ENCODE assay signal across 1 cellular context in the genomic region with DNA sequence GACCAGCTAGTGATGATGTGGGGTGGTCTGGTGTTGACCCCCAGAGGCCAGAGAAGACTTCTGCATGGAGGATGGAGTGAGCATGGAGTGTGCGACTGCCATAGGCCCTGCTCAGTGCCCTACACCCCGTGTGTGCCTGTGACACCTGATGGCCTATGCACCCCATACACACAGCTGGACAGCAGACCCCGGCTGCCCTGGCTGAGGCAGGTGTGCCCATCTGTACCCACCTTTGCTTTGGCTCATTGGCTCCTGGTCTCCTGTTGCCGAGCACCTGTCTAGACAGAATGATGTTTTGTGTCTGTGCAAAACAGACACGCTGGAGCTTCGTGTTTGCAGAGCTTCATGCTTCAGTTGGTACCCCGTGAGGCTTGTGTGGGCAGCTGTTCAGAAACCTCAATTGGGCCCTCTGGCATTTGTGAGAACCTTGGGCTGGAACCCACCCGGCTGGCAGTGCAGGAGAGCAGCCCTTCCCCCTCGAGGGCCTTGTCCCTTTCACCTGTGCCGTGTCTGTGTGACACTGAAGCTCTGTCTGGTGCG.
TF ChIP-seq lines count a peak whose summit lies in the region.

No MANE protein-coding gene starts in this region.

TF ChIP-seq in WTC11, 78 proteins besides CTCF, POLR2A, EP300 and RAD21 (continued from another document):
- TF ChIP-seq, protein P1, sequence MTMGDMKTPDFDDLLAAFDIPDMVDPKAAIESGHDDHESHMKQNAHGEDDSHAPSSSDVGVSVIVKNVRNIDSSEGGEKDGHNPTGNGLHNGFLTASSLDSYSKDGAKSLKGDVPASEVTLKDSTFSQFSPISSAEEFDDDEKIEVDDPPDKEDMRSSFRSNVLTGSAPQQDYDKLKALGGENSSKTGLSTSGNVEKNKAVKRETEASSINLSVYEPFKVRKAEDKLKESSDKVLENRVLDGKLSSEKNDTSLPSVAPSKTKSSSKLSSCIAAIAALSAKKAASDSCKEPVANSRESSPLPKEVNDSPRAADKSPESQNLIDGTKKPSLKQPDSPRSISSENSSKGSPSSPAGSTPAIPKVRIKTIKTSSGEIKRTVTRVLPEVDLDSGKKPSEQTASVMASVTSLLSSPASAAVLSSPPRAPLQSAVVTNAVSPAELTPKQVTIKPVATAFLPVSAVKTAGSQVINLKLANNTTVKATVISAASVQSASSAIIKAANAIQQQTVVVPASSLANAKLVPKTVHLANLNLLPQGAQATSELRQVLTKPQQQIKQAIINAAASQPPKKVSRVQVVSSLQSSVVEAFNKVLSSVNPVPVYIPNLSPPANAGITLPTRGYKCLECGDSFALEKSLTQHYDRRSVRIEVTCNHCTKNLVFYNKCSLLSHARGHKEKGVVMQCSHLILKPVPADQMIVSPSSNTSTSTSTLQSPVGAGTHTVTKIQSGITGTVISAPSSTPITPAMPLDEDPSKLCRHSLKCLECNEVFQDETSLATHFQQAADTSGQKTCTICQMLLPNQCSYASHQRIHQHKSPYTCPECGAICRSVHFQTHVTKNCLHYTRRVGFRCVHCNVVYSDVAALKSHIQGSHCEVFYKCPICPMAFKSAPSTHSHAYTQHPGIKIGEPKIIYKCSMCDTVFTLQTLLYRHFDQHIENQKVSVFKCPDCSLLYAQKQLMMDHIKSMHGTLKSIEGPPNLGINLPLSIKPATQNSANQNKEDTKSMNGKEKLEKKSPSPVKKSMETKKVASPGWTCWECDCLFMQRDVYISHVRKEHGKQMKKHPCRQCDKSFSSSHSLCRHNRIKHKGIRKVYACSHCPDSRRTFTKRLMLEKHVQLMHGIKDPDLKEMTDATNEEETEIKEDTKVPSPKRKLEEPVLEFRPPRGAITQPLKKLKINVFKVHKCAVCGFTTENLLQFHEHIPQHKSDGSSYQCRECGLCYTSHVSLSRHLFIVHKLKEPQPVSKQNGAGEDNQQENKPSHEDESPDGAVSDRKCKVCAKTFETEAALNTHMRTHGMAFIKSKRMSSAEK (CRISPR knock-in tag; IDR thresholded peaks at IDR 0.05; ENCODE audit: borderline replicate concordance): no peak
- TF ChIP-seq ZNF263 (CRISPR knock-in tag; IDR thresholded peaks at IDR 0.05; ENCODE audit: low read depth) (no peak), CREM (CRISPR knock-in tag; IDR thresholded peaks at IDR 0.05) (no peak), FOXJ3 (CRISPR knock-in tag; IDR thresholded peaks at IDR 0.05; ENCODE audit: borderline replicate concordance) (no peak)
- TF ChIP-seq, protein P2, sequence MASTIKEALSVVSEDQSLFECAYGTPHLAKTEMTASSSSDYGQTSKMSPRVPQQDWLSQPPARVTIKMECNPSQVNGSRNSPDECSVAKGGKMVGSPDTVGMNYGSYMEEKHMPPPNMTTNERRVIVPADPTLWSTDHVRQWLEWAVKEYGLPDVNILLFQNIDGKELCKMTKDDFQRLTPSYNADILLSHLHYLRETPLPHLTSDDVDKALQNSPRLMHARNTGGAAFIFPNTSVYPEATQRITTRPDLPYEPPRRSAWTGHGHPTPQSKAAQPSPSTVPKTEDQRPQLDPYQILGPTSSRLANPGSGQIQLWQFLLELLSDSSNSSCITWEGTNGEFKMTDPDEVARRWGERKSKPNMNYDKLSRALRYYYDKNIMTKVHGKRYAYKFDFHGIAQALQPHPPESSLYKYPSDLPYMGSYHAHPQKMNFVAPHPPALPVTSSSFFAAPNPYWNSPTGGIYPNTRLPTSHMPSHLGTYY (CRISPR knock-in tag; IDR thresholded peaks at IDR 0.05): no peak
- TF ChIP-seq, protein P3, sequence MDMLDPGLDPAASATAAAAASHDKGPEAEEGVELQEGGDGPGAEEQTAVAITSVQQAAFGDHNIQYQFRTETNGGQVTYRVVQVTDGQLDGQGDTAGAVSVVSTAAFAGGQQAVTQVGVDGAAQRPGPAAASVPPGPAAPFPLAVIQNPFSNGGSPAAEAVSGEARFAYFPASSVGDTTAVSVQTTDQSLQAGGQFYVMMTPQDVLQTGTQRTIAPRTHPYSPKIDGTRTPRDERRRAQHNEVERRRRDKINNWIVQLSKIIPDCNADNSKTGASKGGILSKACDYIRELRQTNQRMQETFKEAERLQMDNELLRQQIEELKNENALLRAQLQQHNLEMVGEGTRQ (CRISPR knock-in tag; IDR thresholded peaks at IDR 0.05): no peak
